8 cellular contexts compared by ENCODE assay signal in the genomic region with DNA sequence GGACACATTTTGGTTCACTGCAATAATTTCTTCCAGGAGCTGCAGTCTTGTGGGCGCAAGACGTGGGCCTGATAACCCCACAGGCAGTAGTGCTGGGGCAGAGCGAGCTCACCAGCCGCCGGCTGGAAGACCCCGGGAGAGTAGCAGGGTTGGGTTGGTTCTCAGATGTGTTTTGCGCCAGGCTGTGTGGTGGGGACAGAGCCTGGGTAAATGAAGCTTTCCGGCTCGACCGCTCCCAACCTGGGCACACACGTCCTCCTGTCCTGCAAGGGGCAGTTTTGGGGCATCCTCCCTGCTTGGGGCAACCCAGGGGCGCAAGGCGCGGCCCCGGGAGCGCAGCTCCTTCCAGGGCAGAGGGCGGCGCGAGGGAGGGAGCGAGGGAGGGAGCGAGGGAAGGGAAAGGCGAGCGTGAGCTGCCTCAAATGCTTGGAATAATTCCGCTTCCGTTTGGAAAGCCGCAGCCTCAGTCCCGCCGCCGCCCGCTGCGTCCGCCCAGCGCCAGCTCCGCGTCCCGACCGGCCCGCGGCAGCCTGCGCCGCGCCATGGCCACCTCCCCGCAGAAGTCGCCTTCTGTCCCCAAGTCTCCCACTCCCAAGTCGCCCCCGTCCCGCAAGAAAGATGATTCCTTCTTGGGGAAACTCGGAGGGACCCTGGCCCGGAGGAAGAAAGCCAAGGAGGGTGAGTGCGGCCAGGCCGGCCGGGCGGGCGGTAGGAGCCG. TPM values are rescaled to one million over a fixed set of nuclear protein-coding genes. Genes with fewer than 3 reads are reported as not detected.
DNase-seq lines count a peak whose midpoint lies in the region; ATAC-seq and TF ChIP-seq lines count a peak whose summit lies in the region.

A gene with protein sequence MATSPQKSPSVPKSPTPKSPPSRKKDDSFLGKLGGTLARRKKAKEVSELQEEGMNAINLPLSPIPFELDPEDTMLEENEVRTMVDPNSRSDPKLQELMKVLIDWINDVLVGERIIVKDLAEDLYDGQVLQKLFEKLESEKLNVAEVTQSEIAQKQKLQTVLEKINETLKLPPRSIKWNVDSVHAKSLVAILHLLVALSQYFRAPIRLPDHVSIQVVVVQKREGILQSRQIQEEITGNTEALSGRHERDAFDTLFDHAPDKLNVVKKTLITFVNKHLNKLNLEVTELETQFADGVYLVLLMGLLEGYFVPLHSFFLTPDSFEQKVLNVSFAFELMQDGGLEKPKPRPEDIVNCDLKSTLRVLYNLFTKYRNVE (plus strand): TSS at position 466 of the 718 bp plus-strand sequence. CDS start 77 bp downstream, at position 543.

- peak within 1 kb of the TSS; percentile 80 for H3K4me3 ChIP-seq in choroid plexus epithelial cell (ENCODE audit: low read depth, low read length)

- H3K27ac Mint-ChIP-seq in stimulated activated naive CD8-positive, alpha-beta T cell treated with anti-CD3 and anti-CD28 coated beads, Interleukin-15, amount 100 ng/mL, for 72 hours: peak within 1 kb of the TSS in 1 of 2 donors; percentile 6

- no peaks in the 10 kb centered on the region for H3K9me3 Mint-ChIP-seq in stimulated activated naive CD8-positive, alpha-beta T cell treated with anti-CD3 and anti-CD28 coated beads, Interleukin-15, amount 100 ng/mL, for 72 hours

- peak within 1 kb of the TSS; percentile 69 to 84 for H3K4me3 Mint-ChIP-seq in stimulated activated naive CD8-positive, alpha-beta T cell treated with anti-CD3 and anti-CD28 coated beads, Interleukin-15, amount 100 ng/mL, for 72 hours

- peaks cover 46% of the 10 kb centered on the region for H3K27me3 Mint-ChIP-seq in stimulated activated naive CD8-positive, alpha-beta T cell treated with anti-CD3 and anti-CD28 coated beads, Interleukin-15, amount 100 ng/mL, for 72 hours

- TF ChIP-seq CTCF in choroid plexus epithelial cell (conservative IDR thresholded peaks at IDR 0.05; ENCODE audit: low read depth, low read length): no peak
- TF ChIP-seq CTCF in GM20000 (IDR thresholded peaks at IDR 0.05; ENCODE audit: extremely low read depth, missing control alignments): no peak

- DNase-seq in Daoy (ENCODE audit: low read depth): peak; percentile 90
- DNase-seq in NCI-H526 (lab: John Stamatoyannopoulos, UW): peak; percentile 16 to 78
- peak; percentile 84 for DNase-seq in choroid plexus epithelial cell (ENCODE audit: low read depth)
- peak; percentile 92 for DNase-seq in islet precursor cell
- DNase-seq in stimulated activated naive CD8-positive, alpha-beta T cell treated with anti-CD3 and anti-CD28 coated beads, Interleukin-15, amount 100 ng/mL, for 72 hours: no peak
- DNase-seq in effector CD4-positive, alpha-beta T cell: no peak
- DNase-seq in GM20000 (ENCODE audit: low spot score): no peak

- no peak for ATAC-seq in stimulated activated naive CD8-positive, alpha-beta T cell treated with anti-CD3 and anti-CD28 coated beads, Interleukin-15, amount 100 ng/mL, for 72 hours
- ATAC-seq in GM21717 (IDR thresholded peaks at IDR 0.05; ENCODE audit: unreplicated experiment): no peak

- peaks cover 14% of the 10 kb centered on the region for H3K4me1 Mint-ChIP-seq in stimulated activated naive CD8-positive, alpha-beta T cell treated with anti-CD3 and anti-CD28 coated beads, Interleukin-15, amount 100 ng/mL, for 72 hours

RNA-seq across cellular contexts. Expression of the gene that starts here (rescaled TPM):
- total RNA-seq in Daoy (2014; rRNA removed; shearing (Covaris generic)): 20.2 and 26.8 TPM in 2 replicates

Comparison
In these comparisons a context has a peak if more than half of its experiments do, and no peak if none do; other contexts are left out.
1. DNase-seq: peak in Daoy (single experiment), NCI-H526 (2 of 2), choroid plexus epithelial cell (single experiment) and islet precursor cell (single experiment); none in stimulated activated naive CD8-positive, alpha-beta T cell treated with anti-CD3 and anti-CD28 coated beads, Interleukin-15, amount 100 ng/mL, for 72 hours (0 of 2), effector CD4-positive, alpha-beta T cell (single experiment) and GM20000 (single experiment).